1 cellular context compared by ENCODE assay signal in genomic region chr16:72878301-72879269, GRCh38.
TF ChIP-seq lines count a peak whose summit lies in the region.

No MANE protein-coding gene starts in this region.

TF ChIP-seq in HepG2, 621 proteins besides CTCF, POLR2A, EP300 and RAD21 (continued from another document and continues in another):
- no peak; the same call in 1 of the 2 replicates for TF ChIP-seq THAP9 (CRISPR knock-in tag; IDR thresholded peaks at IDR 0.05; ENCODE audit: borderline replicate concordance)
- TF ChIP-seq GMEB2 (CRISPR knock-in tag; IDR thresholded peaks at IDR 0.05; ENCODE audit: low read depth), result no peak
- TF ChIP-seq PHF5A (CRISPR knock-in tag; IDR thresholded peaks at IDR 0.05; ENCODE audit: low read depth, unreplicated experiment), result peak; percentile 28
- no peak for TF ChIP-seq PRDM10 (CRISPR knock-in tag; IDR thresholded peaks at IDR 0.05; ENCODE audit: low read depth)
- TF ChIP-seq AKNA (CRISPR knock-in tag; IDR thresholded peaks at IDR 0.05; ENCODE audit: borderline replicate concordance), result no peak
- no peak for TF ChIP-seq ZNF329 (CRISPR knock-in tag; IDR thresholded peaks at IDR 0.05; ENCODE audit: low read depth)
- no peak for TF ChIP-seq MAF1 (CRISPR knock-in tag; IDR thresholded peaks at IDR 0.05; ENCODE audit: borderline replicate concordance)
- no peak for TF ChIP-seq ZMAT5 (CRISPR knock-in tag; IDR thresholded peaks at IDR 0.05; ENCODE audit: borderline replicate concordance, low read depth)
- no peak for TF ChIP-seq ZNF333 (CRISPR knock-in tag; IDR thresholded peaks at IDR 0.05; ENCODE audit: borderline replicate concordance)
- TF ChIP-seq ZNF75D (CRISPR knock-in tag; IDR thresholded peaks at IDR 0.05; ENCODE audit: borderline replicate concordance), result no peak
- TF ChIP-seq PREB (CRISPR knock-in tag; IDR thresholded peaks at IDR 0.05), result no peak
- no peak for TF ChIP-seq ZSCAN31 (CRISPR knock-in tag; IDR thresholded peaks at IDR 0.05; ENCODE audit: low read depth)
- TF ChIP-seq FOXP4 (CRISPR knock-in tag; IDR thresholded peaks at IDR 0.05), result no peak
- no peak for TF ChIP-seq ZNF740 (CRISPR knock-in tag; IDR thresholded peaks at IDR 0.05)
- TF ChIP-seq TBX2 (CRISPR knock-in tag; IDR thresholded peaks at IDR 0.05; ENCODE audit: borderline replicate concordance), result peak; percentile 70
- TF ChIP-seq NR2F1 (CRISPR knock-in tag; IDR thresholded peaks at IDR 0.05), result 0 out of 4 replicates have a peak, but pooled peaks of 1 of the 2 experiments have one; percentile 28
- TF ChIP-seq ZSCAN29 (CRISPR knock-in tag; conservative IDR thresholded peaks at IDR 0.05), result peak; percentile 92
- peak; percentile 65; the same call in 1 of the 2 replicates for TF ChIP-seq TGIF2 (CRISPR knock-in tag; IDR thresholded peaks at IDR 0.05)
- TF ChIP-seq KLF11 (CRISPR knock-in tag; IDR thresholded peaks at IDR 0.05), result peak; percentile 74; the same call in 1 of the 2 replicates
- no peak for TF ChIP-seq FOXK1 (CRISPR knock-in tag; IDR thresholded peaks at IDR 0.05; ENCODE audit: borderline replicate concordance, low read depth)
- TF ChIP-seq MAFF (IDR thresholded peaks at IDR 0.05; ENCODE audit: low read depth, low read length), result no peak
- TF ChIP-seq PHB2 (IDR thresholded peaks at IDR 0.05; ENCODE audit: partially characterized antibody), result no peak
- no peak for TF ChIP-seq AHR (CRISPR knock-in tag; IDR thresholded peaks at IDR 0.05)
- no peak for TF ChIP-seq MXD3 (CRISPR knock-in tag; IDR thresholded peaks at IDR 0.05)
- no peak for TF ChIP-seq ZNF251 (CRISPR knock-in tag; IDR thresholded peaks at IDR 0.05)
- TF ChIP-seq CCDC6 (CRISPR knock-in tag; IDR thresholded peaks at IDR 0.05), result no peak
- no peak for TF ChIP-seq HNRNPK (IDR thresholded peaks at IDR 0.05; ENCODE audit: low read depth, low read length, poor library complexity, severe bottlenecking)
- TF ChIP-seq TFAP4 (IDR thresholded peaks at IDR 0.05; ENCODE audit: borderline replicate concordance, low read depth), result peak; percentile 8; the same call in 1 of the 2 replicates
- peak; percentile 50; the same call in 1 of the 2 replicates for TF ChIP-seq ZNF331 (CRISPR knock-in tag; IDR thresholded peaks at IDR 0.05)
- no peak for TF ChIP-seq AFF4 (CRISPR knock-in tag; IDR thresholded peaks at IDR 0.05)
- peak; percentile 87 for TF ChIP-seq BCL6 (CRISPR knock-in tag; IDR thresholded peaks at IDR 0.05)
- TF ChIP-seq ZNF776 (CRISPR knock-in tag; IDR thresholded peaks at IDR 0.05), result no peak
- TF ChIP-seq POGZ (CRISPR knock-in tag; IDR thresholded peaks at IDR 0.05), result no peak
- TF ChIP-seq NFIC (IDR thresholded peaks at IDR 0.05; ENCODE audit: low read length), result no peak
- peak; percentile 59; the same call in 1 of the 2 replicates for TF ChIP-seq ZBTB7A (CRISPR knock-in tag; IDR thresholded peaks at IDR 0.05)
- TF ChIP-seq RFX1 (IDR thresholded peaks at IDR 0.05), result no peak
